ENCODE assay signal across 10 cellular contexts in the genomic region with DNA sequence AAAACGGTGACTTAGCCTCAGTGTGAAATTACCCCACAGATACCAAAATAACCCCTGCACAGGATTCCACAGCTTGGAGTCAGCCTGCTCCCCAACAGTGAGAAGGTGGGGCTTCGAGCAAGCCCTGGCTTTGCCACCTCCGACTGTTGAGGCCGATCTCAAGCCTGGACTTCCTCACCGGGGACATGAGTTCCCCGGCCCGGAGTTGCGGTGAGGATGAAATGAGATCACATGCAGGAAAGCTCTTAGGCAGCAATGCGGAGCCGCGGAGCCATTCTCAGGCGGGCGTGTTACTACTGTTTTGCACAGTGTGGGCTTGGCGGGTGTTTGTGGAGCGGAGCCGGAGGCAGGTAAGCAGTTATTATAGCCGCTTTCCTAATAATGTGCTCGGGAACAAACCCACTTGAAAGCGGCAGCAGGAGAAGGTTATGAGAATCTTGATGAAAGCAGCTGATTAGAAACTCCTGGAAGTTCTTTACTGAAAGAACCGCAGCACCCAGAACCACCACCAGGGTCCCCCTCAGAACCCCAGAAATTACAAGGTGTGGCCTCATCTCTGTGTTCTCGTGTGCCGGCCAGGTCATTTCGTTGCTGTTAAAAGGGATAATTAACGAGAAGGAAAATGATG. TPM values are rescaled to one million over a fixed set of nuclear protein-coding genes. Genes with fewer than 3 reads are reported as not detected.
DNase-seq lines count a peak whose midpoint lies in the region; TF ChIP-seq lines count a peak whose summit lies in the region.
"Had no signal": no experiment of that assay in that cellular context is flagged by ENCODE, and none has a peak within 500 bp of the region (broad histone marks: within the 10 kb centered on the region; RNA-seq: fewer than 3 reads in every experiment).

No MANE protein-coding gene starts in this region.

- no peak overlapping the region for H3K9ac ChIP-seq in endodermal cell (ENCODE audit: extremely low read depth, low read length, poor library complexity, severe bottlenecking)

- peaks cover 17% of the 10 kb centered on the region for H3K4me1 Mint-ChIP-seq in activated CD4-positive, alpha-beta T cell treated with anti-CD3 and anti-CD28 coated beads, Interleukin-2, amount 10 ng/mL, durations not matched to agents 24 days and 14 days
- H3K4me1 Mint-ChIP-seq in endodermal cell, result peaks cover 23% of the 10 kb centered on the region

- DNase-seq in activated CD4-positive, alpha-beta T cell treated with anti-CD3 and anti-CD28 coated beads, Interleukin-2, amount 10 ng/mL, durations not matched to agents 24 days and 14 days, result peak; percentile 63
- DNase-seq in activated CD4-positive, alpha-beta T cell treated with anti-CD3 and anti-CD28 coated beads, Interleukin-2, amount 50 U/mL, for 4 hours, result no peak
- DNase-seq in NB4 (ENCODE audit: low read depth) (peak; percentile 26), endodermal cell (peak; percentile 78), retinal pigment epithelial cell (ENCODE audit: low read depth) (no peak), C1 segment of cervical spinal cord (lab: John Stamatoyannopoulos, UW) (no peak), GDM1 (lab: John Stamatoyannopoulos, UW) (no peak), foreskin melanocyte (no peak)
- DNase-seq: heart right ventricle, testis had no signal

- no peak overlapping the region for H3K27ac Mint-ChIP-seq in activated CD4-positive, alpha-beta T cell treated with anti-CD3 and anti-CD28 coated beads, Interleukin-2, amount 10 ng/mL, durations not matched to agents 24 days and 14 days
- H3K27ac Mint-ChIP-seq in endodermal cell, result no peak overlapping the region

- TF ChIP-seq CTCF in NB4 (IDR thresholded peaks at IDR 0.05; ENCODE audit: low read depth, low read length) (peak; percentile 29), endodermal cell (conservative IDR thresholded peaks at IDR 0.05) (peak; percentile 67), retinal pigment epithelial cell (conservative IDR thresholded peaks at IDR 0.05; ENCODE audit: low read depth, low read length) (peak; percentile 53)

- no peaks in the 10 kb centered on the region for H3K36me3 ChIP-seq in endodermal cell (ENCODE audit: control insufficient read depth, insufficient read depth, low read length)
- H3K36me3 ChIP-seq: heart right ventricle had no signal

- no peaks in the 10 kb centered on the region for H3K9me3 Mint-ChIP-seq in activated CD4-positive, alpha-beta T cell treated with anti-CD3 and anti-CD28 coated beads, Interleukin-2, amount 10 ng/mL, durations not matched to agents 24 days and 14 days
- H3K9me3 Mint-ChIP-seq in endodermal cell, result no peaks in the 10 kb centered on the region

- H3K27me3 ChIP-seq in endodermal cell (ENCODE audit: control insufficient read depth, insufficient read depth, low read length, poor library complexity, severe bottlenecking), result peaks cover 8% of the 10 kb centered on the region
- H3K27me3 ChIP-seq: heart right ventricle, testis had no signal

- no peaks in the 10 kb centered on the region for H3K9me3 ChIP-seq in endodermal cell (ENCODE audit: control insufficient read depth, low read length)
- H3K9me3 ChIP-seq: heart right ventricle, testis had no signal

- WGBS in endodermal cell (ENCODE audit: insufficient coverage in 1 of 2, insufficient read length in 1 of 2), 2 experiments, result 89 to 92% methylated on average over 18 to 24 of the region's 24 CpGs

- H3K4me1 ChIP-seq in endodermal cell (ENCODE audit: control insufficient read depth, insufficient read depth, low read length), result peaks cover 11% of the 10 kb centered on the region

- peak overlapping the region; percentile 23 for H3K4me3 Mint-ChIP-seq in activated CD4-positive, alpha-beta T cell treated with anti-CD3 and anti-CD28 coated beads, Interleukin-2, amount 10 ng/mL, durations not matched to agents 24 days and 14 days
- H3K4me3 Mint-ChIP-seq in endodermal cell, result no peak overlapping the region

- no peaks in the 10 kb centered on the region for H3K36me3 Mint-ChIP-seq in activated CD4-positive, alpha-beta T cell treated with anti-CD3 and anti-CD28 coated beads, Interleukin-2, amount 10 ng/mL, durations not matched to agents 24 days and 14 days (ENCODE audit: low read depth)
- H3K36me3 Mint-ChIP-seq in endodermal cell (ENCODE audit: low read depth), result no peaks in the 10 kb centered on the region

- no peak for TF ChIP-seq POLR2A in NB4 (IDR thresholded peaks at IDR 0.05; ENCODE audit: extremely low read depth, insufficient read length)

- intact Hi-C loops in activated CD4-positive, alpha-beta T cell treated with anti-CD3 and anti-CD28 coated beads, Interleukin-2, amount 10 ng/mL, durations not matched to agents 24 days and 14 days (cut with micrococcal nuclease), result loop anchor here (10.0 kb wide), 2 partner anchors 103 to 867 kb away; no protein-coding TSS in a partner anchor

- no peak overlapping the region for H3K27ac ChIP-seq in endodermal cell (ENCODE audit: low read depth, low read length)
- H3K27ac ChIP-seq: heart right ventricle, testis had no signal

- H3K27me3 Mint-ChIP-seq in activated CD4-positive, alpha-beta T cell treated with anti-CD3 and anti-CD28 coated beads, Interleukin-2, amount 10 ng/mL, durations not matched to agents 24 days and 14 days, result peaks cover 6% of the 10 kb centered on the region
- H3K27me3 Mint-ChIP-seq in endodermal cell (ENCODE audit: insufficient read depth), result peaks cover 29% of the 10 kb centered on the region

- no peak overlapping the region for H3K4me3 ChIP-seq in NB4 (ENCODE audit: low read depth, low read length)
- no peak overlapping the region for H3K4me3 ChIP-seq in endodermal cell (ENCODE audit: low read length)
- no peak overlapping the region for H3K4me3 ChIP-seq in retinal pigment epithelial cell (ENCODE audit: low read length)
- H3K4me3 ChIP-seq: heart right ventricle, testis had no signal

RNA-seq across cellular contexts. Expression of gene CLSTN1, which starts 3.9 kb away (rescaled TPM):
- 42.1 and 43.8 TPM in 2 replicates for total RNA-seq in activated CD4-positive, alpha-beta T cell treated with anti-CD3 and anti-CD28 coated beads, Interleukin-2, amount 10 ng/mL, durations not matched to agents 24 days and 14 days
- 100 to 1,000 TPM in 1 of 2 donors, 10 to 100 TPM in 1; 96.6 to 116 TPM for total RNA-seq in endodermal cell
- polyA plus RNA-seq in endodermal cell (2013, experiment 1 of 2), result 119 TPM
- 110 TPM for polyA plus RNA-seq in endodermal cell (2013, experiment 2 of 2)

Comparison
In these comparisons a context has a peak if more than half of its experiments do, and no peak if none do; other contexts are left out.
1. DNase-seq: peak in activated CD4-positive, alpha-beta T cell treated with anti-CD3 and anti-CD28 coated beads, Interleukin-2, amount 10 ng/mL, durations not matched to agents 24 days and 14 days (single experiment), NB4 (single experiment) and endodermal cell (single experiment); none in activated CD4-positive, alpha-beta T cell treated with anti-CD3 and anti-CD28 coated beads, Interleukin-2, amount 50 U/mL, for 4 hours (0 of 2), retinal pigment epithelial cell (single experiment), C1 segment of cervical spinal cord (0 of 14), GDM1 (single experiment) and foreskin melanocyte (single experiment).
2. Peak in every context shown above with its lines, with median percentiles within 50 percentile points of each other: CTCF ChIP-seq.